1 cellular context compared by ENCODE assay signal in the genomic region with DNA sequence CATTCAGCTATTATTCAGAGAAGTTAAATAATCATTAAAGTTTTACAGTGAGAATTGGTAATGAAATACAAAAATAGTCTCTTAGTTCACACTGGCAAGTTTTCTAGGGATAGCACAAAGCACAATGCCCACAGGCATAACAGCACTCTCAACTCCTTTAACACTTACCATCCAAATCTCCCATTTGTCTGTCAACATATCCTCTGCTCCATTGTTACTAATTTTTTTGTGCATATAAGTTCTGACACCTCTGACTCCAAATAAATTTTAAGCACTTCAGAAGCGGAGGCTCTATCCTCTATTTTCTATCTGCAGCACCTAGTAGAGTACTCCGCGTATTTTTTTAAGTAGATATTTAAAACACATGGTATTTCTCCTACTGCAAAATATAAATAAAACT.
TF ChIP-seq lines count a peak whose summit lies in the region.

No MANE protein-coding gene starts in this region.

TF ChIP-seq in IMR-90, 13 proteins besides CTCF, POLR2A, EP300 and RAD21:
- TF ChIP-seq USF2 (IDR thresholded peaks at IDR 0.05; ENCODE audit: low read depth, low read length) (no peak), CEBPB (IDR thresholded peaks at IDR 0.05; ENCODE audit: low read depth, low read length) (no peak), FOS (IDR thresholded peaks at IDR 0.05; ENCODE audit: low read depth, low read length) (no peak), SMC3 (IDR thresholded peaks at IDR 0.05; ENCODE audit: low read depth, low read length) (no peak), MAFK (IDR thresholded peaks at IDR 0.05; ENCODE audit: low read depth, low read length) (no peak), MAZ (IDR thresholded peaks at IDR 0.05; ENCODE audit: borderline replicate concordance, low read depth, low read length) (no peak), BHLHE40 (IDR thresholded peaks at IDR 0.05; ENCODE audit: low read depth, low read length) (no peak), NFE2L2 (IDR thresholded peaks at IDR 0.05; ENCODE audit: low read depth, low read length) (no peak), RCOR1 (IDR thresholded peaks at IDR 0.05; ENCODE audit: insufficient replicate concordance, low read length) (no peak), MXI1 (IDR thresholded peaks at IDR 0.05; ENCODE audit: borderline replicate concordance, low read depth, low read length) (no peak), RFX5 (IDR thresholded peaks at IDR 0.05; ENCODE audit: low read depth, low read length) (no peak), CHD1 (IDR thresholded peaks at IDR 0.05; ENCODE audit: low read depth, low read length) (no peak)
- TF ChIP-seq, protein P1, sequence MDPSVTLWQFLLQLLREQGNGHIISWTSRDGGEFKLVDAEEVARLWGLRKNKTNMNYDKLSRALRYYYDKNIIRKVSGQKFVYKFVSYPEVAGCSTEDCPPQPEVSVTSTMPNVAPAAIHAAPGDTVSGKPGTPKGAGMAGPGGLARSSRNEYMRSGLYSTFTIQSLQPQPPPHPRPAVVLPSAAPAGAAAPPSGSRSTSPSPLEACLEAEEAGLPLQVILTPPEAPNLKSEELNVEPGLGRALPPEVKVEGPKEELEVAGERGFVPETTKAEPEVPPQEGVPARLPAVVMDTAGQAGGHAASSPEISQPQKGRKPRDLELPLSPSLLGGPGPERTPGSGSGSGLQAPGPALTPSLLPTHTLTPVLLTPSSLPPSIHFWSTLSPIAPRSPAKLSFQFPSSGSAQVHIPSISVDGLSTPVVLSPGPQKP (IDR thresholded peaks at IDR 0.05; ENCODE audit: borderline replicate concordance, low read depth, low read length), result no peak
